22 cellular contexts compared by ENCODE assay signal in the genomic region with DNA sequence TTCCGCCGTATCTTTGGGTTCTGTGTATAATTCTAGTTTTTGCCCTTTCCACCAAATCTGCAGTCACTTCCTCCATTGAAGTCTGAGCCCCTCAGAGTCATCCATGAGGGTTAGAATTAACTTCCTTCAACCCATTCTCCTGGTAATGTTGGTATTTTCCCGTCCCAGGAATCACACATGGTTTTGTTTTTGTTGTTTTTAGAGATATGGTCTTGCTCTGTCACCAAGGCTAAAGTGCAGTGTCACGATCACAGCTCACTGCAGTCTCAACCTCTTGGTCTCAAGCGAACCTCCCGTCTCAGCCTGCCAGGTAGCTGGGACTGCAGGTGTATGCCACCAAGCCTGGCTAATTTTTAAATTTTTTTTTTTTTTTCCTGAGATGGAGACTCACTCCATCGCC. TPM values are rescaled to one million over a fixed set of nuclear protein-coding genes. Genes with fewer than 3 reads are reported as not detected.
DNase-seq lines count a peak whose midpoint lies in the region; ATAC-seq and TF ChIP-seq lines count a peak whose summit lies in the region.
"Had no signal": no experiment of that assay in that cellular context is flagged by ENCODE, and none has a peak within 500 bp of the region (broad histone marks: within the 10 kb centered on the region; RNA-seq: fewer than 3 reads in every experiment).

No MANE protein-coding gene starts in this region.

- no peak for ATAC-seq in T-cell (replicated peaks in 1 of 4)
- no peak for ATAC-seq in GM21786 (IDR thresholded peaks at IDR 0.05; ENCODE audit: unreplicated experiment)
- no peak for ATAC-seq in Right ventricle myocardium inferior

- no peaks in the 10 kb centered on the region for H3K27me3 ChIP-seq in spleen (replicated peaks in 1 of 7)
- H3K27me3 ChIP-seq: BE2C had no signal

- H3K4me3 ChIP-seq in spleen: no peak overlapping the region
- H3K4me3 ChIP-seq: GM23248, PC-9, SK-N-MC had no signal

- CTCF ChIA-PET in T-cell (lab: Charles Lee): no interaction called here

- no peak overlapping the region for H3K27ac ChIP-seq in spleen
- H3K27ac ChIP-seq: GM23248, PC-9, SK-N-MC had no signal

- DNase-seq in activated naive CD8-positive, alpha-beta T cell treated with anti-CD3 and anti-CD28 coated beads for 36 hours: no peak
- no peak for DNase-seq in T-cell
- DNase-seq in spleen: peak; percentile 19
- no peak for DNase-seq in Right ventricle myocardium inferior (ENCODE audit: missing footprints)
- DNase-seq: BE2C, Caco-2, DND-41, GM23248, H9, HFFc6, MM.1S, NCI-H1092 treated with DMSO at 0.1 percent for 48 hours, NCI-H1436 treated with DMSO at 0.1 percent for 48 hours, NCI-H1930, NCI-H2227 treated with DMSO at 0.1 percent for 48 hours, NCI-H510A, PC-9, RPMI8226, SHP77 treated with DMSO at 0.1 percent for 48 hours had no signal

- intact Hi-C loops in spleen (cut with DNase I; ENCODE audit: low total_unique reads) (no loop called here), Right ventricle myocardium inferior (cut with DNase I) (no loop called here)

- no peak for TF ChIP-seq CTCF in spleen (IDR thresholded peaks at IDR 0.05 in 8 of 11, conservative IDR thresholded peaks at IDR 0.05 in 3 of 11)

- H3K27ac Mint-ChIP-seq in activated naive CD8-positive, alpha-beta T cell: peak overlapping the region; percentile 23
- H3K27ac Mint-ChIP-seq in activated naive CD8-positive, alpha-beta T cell treated with anti-CD3 and anti-CD28 coated beads for 36 hours: no peak overlapping the region
- H3K27ac Mint-ChIP-seq in T-cell: peak overlapping the region; percentile 4 to 22
- H3K27ac Mint-ChIP-seq: HFFc6 had no signal

- POLR2A ChIA-PET in T-cell (lab: Charles Lee): interaction anchor here in 1 of 2 donors (0.6 to 1.0 kb wide), 2 partner anchors 46 to 47 kb away, joined by 3 read pairs; no protein-coding TSS in a partner anchor

- H3K9me3 ChIP-seq in spleen: peaks cover 0 to 18% (median 15%) of the 10 kb centered on the region in 8 donors
- H3K9me3 ChIP-seq: Caco-2 had no signal

- H3K9me3 Mint-ChIP-seq in activated naive CD8-positive, alpha-beta T cell (ENCODE audit: low read depth): peaks cover 11% of the 10 kb centered on the region
- H3K9me3 Mint-ChIP-seq in activated naive CD8-positive, alpha-beta T cell treated with anti-CD3 and anti-CD28 coated beads for 36 hours: peaks cover 16% of the 10 kb centered on the region
- peaks cover 6 to 14% (median 7%) of the 10 kb centered on the region in 3 donors for H3K9me3 Mint-ChIP-seq in T-cell

- peaks cover 0 to 18% (median 6%) of the 10 kb centered on the region in 6 donors for H3K4me1 ChIP-seq in spleen
- H3K4me1 ChIP-seq: BE2C, Caco-2 had no signal

- no peak overlapping the region for H3K4me3 Mint-ChIP-seq in activated naive CD8-positive, alpha-beta T cell
- H3K4me3 Mint-ChIP-seq in activated naive CD8-positive, alpha-beta T cell treated with anti-CD3 and anti-CD28 coated beads for 36 hours: no peak overlapping the region
- no peak overlapping the region for H3K4me3 Mint-ChIP-seq in T-cell
- H3K4me3 Mint-ChIP-seq: H9, HFFc6 had no signal

- peaks cover 17% of the 10 kb centered on the region for H3K36me3 Mint-ChIP-seq in activated naive CD8-positive, alpha-beta T cell
- H3K36me3 Mint-ChIP-seq in activated naive CD8-positive, alpha-beta T cell treated with anti-CD3 and anti-CD28 coated beads for 36 hours: peaks cover 54% of the 10 kb centered on the region
- peaks cover 43% of the 10 kb centered on the region for H3K36me3 Mint-ChIP-seq in T-cell

- no peaks in the 10 kb centered on the region for H3K27me3 Mint-ChIP-seq in activated naive CD8-positive, alpha-beta T cell
- no peaks in the 10 kb centered on the region for H3K27me3 Mint-ChIP-seq in activated naive CD8-positive, alpha-beta T cell treated with anti-CD3 and anti-CD28 coated beads for 36 hours
- H3K27me3 Mint-ChIP-seq in T-cell: no peaks in the 10 kb centered on the region

- peaks cover 0 to 31% (median 0%) of the 10 kb centered on the region in 6 donors for H3K36me3 ChIP-seq in spleen

- H3K4me1 Mint-ChIP-seq in activated naive CD8-positive, alpha-beta T cell (ENCODE audit: low read depth): peaks cover 52% of the 10 kb centered on the region
- H3K4me1 Mint-ChIP-seq in activated naive CD8-positive, alpha-beta T cell treated with anti-CD3 and anti-CD28 coated beads for 36 hours: peaks cover 33% of the 10 kb centered on the region
- H3K4me1 Mint-ChIP-seq in T-cell: peaks cover 41 to 69% (median 54%) of the 10 kb centered on the region in 3 donors

- 92 to 99% (median 94%) methylated on average over 7 of the region's 7 CpGs for WGBS in spleen, 5 donors

- TF ChIP-seq POLR2A in spleen (IDR thresholded peaks at IDR 0.05): no peak

RNA-seq across cellular contexts. Expression of a gene that starts 18.7 kb away (rescaled TPM):
- 10 to 100 TPM; 20.6 to 20.7 TPM for total RNA-seq in activated naive CD8-positive, alpha-beta T cell treated with anti-CD3 and anti-CD28 coated beads for 36 hours
- total RNA-seq in T-cell (10 to 100 TPM; 16.7 to 19.5 (median 18.3) TPM), spleen (10 to 100 TPM; 10.1 to 23.2 (median 16.1) TPM), Right ventricle myocardium inferior (4.8 TPM)
- polyA plus RNA-seq in spleen: 1 to 10 TPM; 2.9 to 5.3 (median 3.5) TPM

RNA-seq across cellular contexts. Expression of a gene that starts 44.7 kb away (rescaled TPM):
- 10 to 100 TPM; 22.7 to 23.2 TPM for total RNA-seq in activated naive CD8-positive, alpha-beta T cell treated with anti-CD3 and anti-CD28 coated beads for 36 hours
- 100 to 1,000 TPM in 2 of 5 donors, 10 to 100 TPM in 3; 86.4 to 140 (median 92.9) TPM for total RNA-seq in T-cell
- total RNA-seq in spleen: 10 to 100 TPM; 35.3 to 59.6 (median 46.9) TPM
- 10 to 100 TPM; 14.2 to 23.1 (median 17.6) TPM for polyA plus RNA-seq in spleen
- 17.5 TPM for total RNA-seq in Right ventricle myocardium inferior

RNA-seq across cellular contexts. Expression of a gene that starts 45.9 kb away (rescaled TPM):
- total RNA-seq in activated naive CD8-positive, alpha-beta T cell treated with anti-CD3 and anti-CD28 coated beads for 36 hours: 10 to 100 TPM; 14.5 to 15.2 TPM
- total RNA-seq in T-cell (10 to 100 TPM; 15.7 to 22.1 (median 15.9) TPM), spleen (10 to 100 TPM; 10.2 to 20.1 (median 13.3) TPM), Right ventricle myocardium inferior (16.4 TPM)
- 1 to 10 TPM; 5.7 to 7.1 (median 5.9) TPM for polyA plus RNA-seq in spleen

RNA-seq across cellular contexts. Expression of a gene that starts 46.1 kb away (rescaled TPM):
- total RNA-seq in activated naive CD8-positive, alpha-beta T cell treated with anti-CD3 and anti-CD28 coated beads for 36 hours: 10 to 100 TPM; 32.6 to 34.8 TPM
- 10 to 100 TPM; 28.2 to 42.7 (median 39.6) TPM for total RNA-seq in T-cell
- total RNA-seq in spleen: 10 to 100 TPM; 23.2 to 46.3 (median 38.1) TPM
- 10 to 100 TPM; 16.2 to 26.3 (median 18.3) TPM for polyA plus RNA-seq in spleen
- total RNA-seq in Right ventricle myocardium inferior: 30.6 TPM
